In genomic region chr18:55651236-55651635, GRCh38 we compare ENCODE assay signal across 14 cellular contexts.
"Had no signal": no experiment of that assay in that cellular context is flagged by ENCODE, and none has a peak within 500 bp of the region (broad histone marks: within the 10 kb centered on the region; RNA-seq: fewer than 3 reads in every experiment).

No MANE protein-coding gene starts in this region.

- H3K9me3 ChIP-seq: colonic mucosa, right lobe of liver, testis, upper lobe of right lung had no signal

- ATAC-seq: activated CD8-positive, alpha-beta memory T cell treated with anti-CD3 and anti-CD28 coated beads, Interleukin-2, amount 10 ng/mL, durations not matched to agents 7 days and 5 days; natural killer cell; right lobe of liver; stimulated activated naive CD8-positive, alpha-beta T cell treated with anti-CD3 and anti-CD28 coated beads, Interleukin-15, amount 100 ng/mL, for 72 hours; upper lobe of right lung had no signal

- DNase-seq: activated B cell treated with CpG ODN at 0.5 μM for 24 hours; activated CD4-positive, alpha-beta memory T cell treated with anti-CD3 and anti-CD28 coated beads, Interleukin-2, amount 10 ng/mL, durations not matched to agents 7 days and 5 days; activated CD4-positive, alpha-beta T cell treated with anti-CD3 and anti-CD28 coated beads for 4 hours; activated CD8-positive, alpha-beta memory T cell treated with anti-CD3 and anti-CD28 coated beads, Interleukin-2, amount 10 ng/mL, durations not matched to agents 7 days and 5 days; colonic mucosa; mesendoderm; natural killer cell; right lobe of liver; stimulated activated CD4-positive, alpha-beta T cell treated with anti-CD3 and anti-CD28 coated beads, Interleukin-4, amount 100 ng/mL, for 1 hour; stimulated activated naive CD8-positive, alpha-beta T cell treated with anti-CD3 and anti-CD28 coated beads, Interleukin-15, amount 100 ng/mL, for 72 hours; testis; upper lobe of right lung had no signal

- H3K9ac ChIP-seq: parathyroid adenoma had no signal

- H3K27ac ChIP-seq: colonic mucosa, parathyroid adenoma, right lobe of liver, testis, upper lobe of right lung had no signal

- H3K79me2 ChIP-seq: parathyroid adenoma had no signal

- H2AFZ ChIP-seq: parathyroid adenoma had no signal

- H3K27me3 ChIP-seq: colonic mucosa, right lobe of liver, testis, upper lobe of right lung had no signal

- H3K36me3 ChIP-seq: colonic mucosa, right lobe of liver, upper lobe of right lung had no signal

- H3K4me1 ChIP-seq: colonic mucosa, parathyroid adenoma, right lobe of liver, testis, upper lobe of right lung had no signal

- H3K4me2 ChIP-seq: smooth muscle cell had no signal

- H3K4me3 ChIP-seq: colonic mucosa, right lobe of liver, smooth muscle cell, testis, upper lobe of right lung had no signal
